Comparison of ENCODE assay signal across 28 cellular contexts in the genomic region with DNA sequence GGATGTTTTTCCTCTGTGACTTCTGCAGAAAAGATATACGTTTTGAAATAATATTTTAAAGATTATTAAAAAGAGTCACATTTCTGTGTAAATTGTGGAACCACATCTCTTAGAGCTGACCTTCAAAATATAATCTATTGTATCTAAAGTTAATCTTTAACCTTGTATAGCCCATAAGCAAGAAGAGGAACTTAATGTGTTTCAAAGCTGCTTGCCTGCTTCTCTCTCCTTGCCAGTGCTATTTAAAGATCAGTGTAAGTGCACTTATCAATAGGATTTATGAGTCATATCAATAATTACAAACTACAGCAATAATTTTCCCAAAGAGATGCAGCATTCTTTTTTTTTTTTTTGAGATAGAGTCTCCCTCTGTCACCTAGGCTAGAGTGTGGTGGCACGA. TPM values are rescaled to one million over a fixed set of nuclear protein-coding genes. Genes with fewer than 3 reads are reported as not detected.
DNase-seq lines count a peak whose midpoint lies in the region; ATAC-seq and TF ChIP-seq lines count a peak whose summit lies in the region.
"Had no signal": no experiment of that assay in that cellular context is flagged by ENCODE, and none has a peak within 500 bp of the region (broad histone marks: within the 10 kb centered on the region; RNA-seq: fewer than 3 reads in every experiment).

No MANE protein-coding gene starts in this region.

- H3K27ac Mint-ChIP-seq in activated naive CD4-positive, alpha-beta T cell treated with anti-CD3 and anti-CD28 coated beads, Interleukin-2, amount 50 U/mL, for 72 hours, result no peak overlapping the region
- H3K27ac Mint-ChIP-seq in activated CD4-positive, alpha-beta T cell treated with anti-CD3 and anti-CD28 coated beads for 36 hours, result no peak overlapping the region
- H3K27ac Mint-ChIP-seq: CD8-positive, alpha-beta T cell; dendritic cell treated with granulocyte-macrophage colony-stimulating factor and Interleukin-4, amounts not matched to agents 40 ng/mL and 50 ng/mL, for 4 days had no signal

- POLR2A ChIA-PET in activated CD4-positive, alpha-beta T cell treated with anti-CD3 and anti-CD28 coated beads for 36 hours (lab: Charles Lee), result no interaction called here

- no peaks in the 10 kb centered on the region for H3K4me1 Mint-ChIP-seq in activated CD4-positive, alpha-beta T cell treated with anti-CD3 and anti-CD28 coated beads for 36 hours

- H3K27me3 Mint-ChIP-seq in activated CD4-positive, alpha-beta T cell treated with anti-CD3 and anti-CD28 coated beads for 36 hours, result peaks cover 7% of the 10 kb centered on the region

- ATAC-seq in GM18907 (IDR thresholded peaks at IDR 0.05; ENCODE audit: unreplicated experiment), result peak; percentile 81
- ATAC-seq in HG02759 (IDR thresholded peaks at IDR 0.05; ENCODE audit: unreplicated experiment), result peak; percentile 72
- peak; percentile 78 for ATAC-seq in HG03571 (IDR thresholded peaks at IDR 0.05; ENCODE audit: unreplicated experiment)
- ATAC-seq in activated naive CD4-positive, alpha-beta T cell treated with anti-CD3 and anti-CD28 coated beads, Interleukin-2, amount 50 U/mL, for 72 hours, result no peak
- ATAC-seq in activated CD4-positive, alpha-beta T cell treated with anti-CD3 and anti-CD28 coated beads for 36 hours, result no peak
- ATAC-seq: CD8-positive, alpha-beta T cell; PC-3 had no signal

- no peaks in the 10 kb centered on the region for H3K36me3 Mint-ChIP-seq in activated naive CD4-positive, alpha-beta T cell treated with anti-CD3 and anti-CD28 coated beads, Interleukin-2, amount 50 U/mL, for 72 hours
- H3K36me3 Mint-ChIP-seq in activated CD4-positive, alpha-beta T cell treated with anti-CD3 and anti-CD28 coated beads for 36 hours (ENCODE audit: low read depth), result no peaks in the 10 kb centered on the region
- H3K36me3 Mint-ChIP-seq: CD8-positive, alpha-beta T cell had no signal

- H3K27ac ChIP-seq in vagina, result no peak overlapping the region
- H3K27ac ChIP-seq: cardiac muscle cell, KMS-11, tibial nerve had no signal

- no peaks in the 10 kb centered on the region for H3K9me3 Mint-ChIP-seq in activated naive CD4-positive, alpha-beta T cell treated with anti-CD3 and anti-CD28 coated beads, Interleukin-2, amount 50 U/mL, for 72 hours
- no peaks in the 10 kb centered on the region for H3K9me3 Mint-ChIP-seq in activated CD4-positive, alpha-beta T cell treated with anti-CD3 and anti-CD28 coated beads for 36 hours (ENCODE audit: low read depth)
- H3K9me3 Mint-ChIP-seq: CD8-positive, alpha-beta T cell; dendritic cell treated with granulocyte-macrophage colony-stimulating factor and Interleukin-4, amounts not matched to agents 40 ng/mL and 50 ng/mL, for 4 days had no signal

- H3K4me3 Mint-ChIP-seq in activated CD4-positive, alpha-beta T cell treated with anti-CD3 and anti-CD28 coated beads for 36 hours, result no peak overlapping the region
- H3K4me3 Mint-ChIP-seq: CD8-positive, alpha-beta T cell; dendritic cell treated with granulocyte-macrophage colony-stimulating factor and Interleukin-4, amounts not matched to agents 40 ng/mL and 50 ng/mL, for 4 days had no signal

- CTCF ChIA-PET in activated CD4-positive, alpha-beta T cell treated with anti-CD3 and anti-CD28 coated beads for 36 hours (lab: Charles Lee), result no interaction called here

- no peaks in the 10 kb centered on the region for H3K36me3 ChIP-seq in vagina
- H3K36me3 ChIP-seq: cardiac muscle cell, tibial nerve had no signal

- DNase-seq in renal cortical epithelial cell (ENCODE audit: low read depth), result peak; percentile 29
- no peak for DNase-seq in activated T-cell treated with anti-CD3 and anti-CD28 coated beads, Interleukin-2, amount 50 U/mL, for 1 hour
- DNase-seq in vagina (ENCODE audit: extremely low spot score in 2 of 2), result no peak
- no peak for DNase-seq in activated naive CD4-positive, alpha-beta T cell treated with anti-CD3 and anti-CD28 coated beads, Interleukin-2, amount 50 U/mL, for 72 hours (ENCODE audit: low spot score in 2 of 2)
- no peak for DNase-seq in activated CD4-positive, alpha-beta T cell treated with anti-CD3 and anti-CD28 coated beads for 36 hours
- DNase-seq: activated naive CD4-positive, alpha-beta T cell treated with anti-CD3 and anti-CD28 coated beads, Interleukin-2, amount 50 U/mL, for 16 hours; anterior cingulate cortex; CD8-positive, alpha-beta T cell; glutamatergic neuron; mesenchymal stem cell; NCI-H1694 treated with DMSO at 0.1 percent for 48 hours; NCI-H226; NCI-H748 treated with DMSO at 0.1 percent for 48 hours; PC-3; SHP77; stimulated activated naive CD4-positive, alpha-beta T cell; SW 1271 had no signal

- TF ChIP-seq POLR2A in vagina (IDR thresholded peaks at IDR 0.05), result no peak

- no peak overlapping the region for H3K4me3 ChIP-seq in vagina
- H3K4me3 ChIP-seq: cardiac muscle cell, smooth muscle cell, tibial nerve had no signal

- H3K9me3 ChIP-seq in vagina, result no peaks in the 10 kb centered on the region
- H3K9me3 ChIP-seq: tibial nerve had no signal

- H3K27me3 ChIP-seq in vagina, result no peaks in the 10 kb centered on the region
- H3K27me3 ChIP-seq: cardiac muscle cell, tibial nerve had no signal

- TF ChIP-seq CTCF in vagina (IDR thresholded peaks at IDR 0.05), result no peak

- H3K4me1 ChIP-seq in vagina, result no peaks in the 10 kb centered on the region
- H3K4me1 ChIP-seq: tibial nerve had no signal

- intact Hi-C loops in vagina (cut with DNase I), result no loop called here
- intact Hi-C loops in activated CD4-positive, alpha-beta T cell treated with anti-CD3 and anti-CD28 coated beads for 36 hours (cut with DNase I, micrococcal nuclease), result no loop called here

RNA-seq across cellular contexts. Expression of gene GDA, which starts 29.4 kb away (rescaled TPM):
- total RNA-seq in renal cortical epithelial cell (14.6 and 17.3 TPM in 2 replicates), vagina (not detected)
- total RNA-seq in activated naive CD4-positive, alpha-beta T cell treated with anti-CD3 and anti-CD28 coated beads, Interleukin-2, amount 50 U/mL, for 72 hours, result not detected
- total RNA-seq in activated CD4-positive, alpha-beta T cell treated with anti-CD3 and anti-CD28 coated beads for 36 hours, result not detected
- total RNA-seq: activated CD8-positive, alpha-beta memory T cell treated with anti-CD3 and anti-CD28 coated beads for 36 hours; CD8-positive, alpha-beta T cell; endothelial cell of umbilical vein; HT1080; PC-3 had no signal

RNA-seq across cellular contexts. Expression of gene C9orf57, which starts 59.4 kb away (rescaled TPM):
- total RNA-seq in renal cortical epithelial cell, result not detected in 2 replicates
- total RNA-seq in vagina, result not detected
- total RNA-seq in activated naive CD4-positive, alpha-beta T cell treated with anti-CD3 and anti-CD28 coated beads, Interleukin-2, amount 50 U/mL, for 72 hours, result not detected
- not detected for total RNA-seq in activated CD4-positive, alpha-beta T cell treated with anti-CD3 and anti-CD28 coated beads for 36 hours
- total RNA-seq: activated CD8-positive, alpha-beta memory T cell treated with anti-CD3 and anti-CD28 coated beads for 36 hours; cardiac muscle cell; CD8-positive, alpha-beta T cell; endothelial cell of umbilical vein; HT1080; PC-3; smooth muscle cell; tibial nerve had no signal

Comparison
In these comparisons a context has a peak if more than half of its experiments do, and no peak if none do; other contexts are left out.
1. ATAC-seq: peak in GM18907 (single experiment), HG02759 (single experiment) and HG03571 (single experiment); none in activated naive CD4-positive, alpha-beta T cell treated with anti-CD3 and anti-CD28 coated beads, Interleukin-2, amount 50 U/mL, for 72 hours (0 of 2) and activated CD4-positive, alpha-beta T cell treated with anti-CD3 and anti-CD28 coated beads for 36 hours (single experiment).
2. RNA of gene GDA, which starts 29.4 kb away (total RNA-seq): 14.6 to 17.3 TPM in renal cortical epithelial cell; not detected in activated naive CD4-positive, alpha-beta T cell treated with anti-CD3 and anti-CD28 coated beads, Interleukin-2, amount 50 U/mL, for 72 hours, not detected in vagina (single experiment) and not detected in activated CD4-positive, alpha-beta T cell treated with anti-CD3 and anti-CD28 coated beads for 36 hours; every median in the first group is over 10 times any median in the second.